Comparison of ENCODE assay signal across 21 cellular contexts in the genomic region with DNA sequence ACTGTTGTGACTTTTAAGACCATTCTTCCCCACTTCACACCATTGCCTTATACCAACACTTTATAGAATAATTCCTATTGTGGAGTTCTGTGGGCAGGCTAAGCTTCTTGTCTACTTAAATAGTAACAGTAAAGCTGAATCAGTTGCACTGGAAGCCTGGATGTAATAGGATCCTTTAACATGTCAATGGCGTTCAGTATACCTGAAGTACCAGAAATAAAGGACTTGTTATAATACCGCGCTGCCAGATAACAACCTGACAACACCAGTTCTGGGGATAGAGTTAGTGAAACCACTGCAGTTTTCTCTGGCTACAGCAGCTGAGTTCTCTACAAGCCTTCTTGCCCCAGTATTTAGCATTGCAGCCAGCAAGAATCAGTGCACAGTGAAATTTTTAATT. TPM values are rescaled to one million over a fixed set of nuclear protein-coding genes. Genes with fewer than 3 reads are reported as not detected.
DNase-seq lines count a peak whose midpoint lies in the region; ATAC-seq and TF ChIP-seq lines count a peak whose summit lies in the region.
"Had no signal": no experiment of that assay in that cellular context is flagged by ENCODE, and none has a peak within 500 bp of the region (broad histone marks: within the 10 kb centered on the region; RNA-seq: fewer than 3 reads in every experiment).

No MANE protein-coding gene starts in this region.

- no peak for TF ChIP-seq CTCF in esophagus muscularis mucosa (IDR thresholded peaks at IDR 0.05)

- no peak overlapping the region for H3K27ac ChIP-seq in esophagus muscularis mucosa (replicated peaks in 1 of 4)

- H3K27me3 ChIP-seq in esophagus muscularis mucosa = no peaks in the 10 kb centered on the region
- H3K27me3 ChIP-seq: BE2C had no signal

- DNase-seq in NCI-H510A treated with DMSO at 0.1 percent for 48 hours (lab: John Stamatoyannopoulos, UW) (peak; percentile 15), NCI-H510A (lab: John Stamatoyannopoulos, UW) (no peak), DMS153 (lab: John Stamatoyannopoulos, UW) (peak; percentile 58), DMS153 treated with DMSO at 0.1 percent for 48 hours (lab: John Stamatoyannopoulos, UW; ENCODE audit: unreplicated experiment) (peak; percentile 23), esophagus muscularis mucosa (ENCODE audit: extremely low spot score) (peak; percentile 70)
- DNase-seq in stimulated activated naive CD8-positive, alpha-beta T cell treated with anti-CD3 and anti-CD28 coated beads, Interleukin-15, Interleukin-2, amounts not matched to agents 100 U/mL and 50 U/mL, for 24 hours = no peak
- DNase-seq: ACHN; BE2C; C1 segment of cervical spinal cord; CD4-positive, CD25-positive, alpha-beta regulatory T cell; CD8-positive, alpha-beta memory T cell; COR-L47; DMS 273 treated with DMSO at 0.1 percent for 48 hours; DMS79; GF-D8; GOT3; H7; HFFc6; IMR-90 had no signal

- H3K36me3 ChIP-seq in esophagus muscularis mucosa = no peaks in the 10 kb centered on the region
- H3K36me3 ChIP-seq: BE2C had no signal

- peaks cover 0 to 10% (median 6%) of the 10 kb centered on the region in 4 donors for H3K4me1 ChIP-seq in esophagus muscularis mucosa

- WGBS in esophagus muscularis mucosa = 95% methylated on average over 3 of the region's 3 CpGs

- intact Hi-C loops in esophagus muscularis mucosa (cut with DNase I) = no loop called here

- TF ChIP-seq EP300 in esophagus muscularis mucosa (IDR thresholded peaks at IDR 0.05) = no peak

- H3K9me3 ChIP-seq in esophagus muscularis mucosa = no peaks in the 10 kb centered on the region
- H3K9me3 ChIP-seq: BE2C had no signal

- H3K4me3 ChIP-seq in esophagus muscularis mucosa = no peak overlapping the region

- no peak for TF ChIP-seq POLR2A in esophagus muscularis mucosa (IDR thresholded peaks at IDR 0.05; ENCODE audit: low read depth)

- no peak for ATAC-seq in HG02852 (IDR thresholded peaks at IDR 0.05; ENCODE audit: unreplicated experiment)
- ATAC-seq in stimulated activated naive CD8-positive, alpha-beta T cell treated with anti-CD3 and anti-CD28 coated beads, Interleukin-15, Interleukin-2, amounts not matched to agents 100 U/mL and 50 U/mL, for 24 hours = no peak
- ATAC-seq: HCT116 had no signal

RNA-seq across cellular contexts. Expression of gene TNFRSF19, which starts 52.0 kb away (rescaled TPM):
- 1 to 10 TPM; 3.2 to 5.6 (median 5.0) TPM for total RNA-seq in esophagus muscularis mucosa
- total RNA-seq: CD8-positive, alpha-beta memory T cell had no signal

Comparison
In these comparisons a context has a peak if more than half of its experiments do, and no peak if none do; other contexts are left out.
1. DNase-seq: peak in NCI-H510A treated with DMSO at 0.1 percent for 48 hours (single experiment), DMS153 (single experiment), DMS153 treated with DMSO at 0.1 percent for 48 hours (single experiment) and esophagus muscularis mucosa (single experiment); none in NCI-H510A (single experiment) and stimulated activated naive CD8-positive, alpha-beta T cell treated with anti-CD3 and anti-CD28 coated beads, Interleukin-15, Interleukin-2, amounts not matched to agents 100 U/mL and 50 U/mL, for 24 hours (single experiment).